Comparison of ENCODE assay signal across 9 cellular contexts in the genomic region with DNA sequence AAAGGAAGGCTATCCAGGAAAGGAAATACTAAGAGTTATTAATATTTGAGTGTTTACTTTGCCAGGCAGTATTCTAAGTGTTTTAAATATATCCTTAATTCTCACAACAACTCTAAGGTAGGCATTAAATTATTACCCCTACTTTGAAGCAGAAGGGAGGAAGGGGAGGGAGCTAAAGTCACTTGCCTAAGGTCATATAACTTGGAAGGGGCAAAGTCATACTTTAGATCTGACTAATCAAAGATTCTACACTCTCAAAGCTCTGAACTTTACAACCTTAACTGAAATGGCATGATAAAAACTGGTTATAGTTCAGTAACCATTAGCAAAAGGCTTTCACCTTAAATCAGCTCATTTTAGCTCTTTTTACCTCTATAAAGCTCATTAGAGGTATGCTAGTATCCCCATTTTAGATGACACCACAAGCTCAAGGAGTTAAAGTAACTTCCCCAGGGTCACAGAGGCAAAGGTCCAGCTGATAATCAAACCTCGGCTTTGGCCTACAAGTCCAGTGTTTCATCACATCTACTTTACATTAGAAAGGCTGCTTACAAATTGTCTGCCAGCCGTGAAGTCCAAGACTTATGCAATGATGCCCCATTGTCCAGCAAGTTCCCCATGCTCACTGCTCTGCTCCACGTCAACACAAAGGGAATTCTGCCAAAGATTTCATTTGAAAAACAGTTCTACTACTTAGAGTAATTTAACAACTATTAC.
DNase-seq lines count a peak whose midpoint lies in the region; ATAC-seq, FAIRE-seq and TF ChIP-seq lines count a peak whose summit lies in the region.
"Had no signal": no experiment of that assay in that cellular context is flagged by ENCODE, and none has a peak within 500 bp of the region (broad histone marks: within the 10 kb centered on the region; RNA-seq: fewer than 3 reads in every experiment).

No MANE protein-coding gene starts in this region.

- in situ Hi-C loops in HAP-1 (cut with MboI; ENCODE audit: low sequenced_read_pairs): no loop called here
- in situ Hi-C loops in brain microvascular endothelial cell (cut with HindIII; ENCODE audit: low pct_ligation_motif_present, low sequenced_read_pairs): no loop called here

- dilution Hi-C loops in keratinocyte (cut with MboI; ENCODE audit: extremely low pct_ligation_motif_present, low sequenced_read_pairs): no loop called here

- no peak for TF ChIP-seq CTCF in brain microvascular endothelial cell (IDR thresholded peaks at IDR 0.05; ENCODE audit: low read depth, low read length, missing control alignments)
- TF ChIP-seq CTCF in keratinocyte (optimal IDR thresholded peaks at IDR 0.05 in 1 of 3, IDR thresholded peaks at IDR 0.05 in 1 of 3, conservative IDR thresholded peaks at IDR 0.05 in 1 of 3; ENCODE audit: extremely low read depth in 1 of 3, insufficient read depth in 2 of 3, low read length in 3 of 3): no peak
- TF ChIP-seq CTCF in spleen (IDR thresholded peaks at IDR 0.05 in 8 of 11, conservative IDR thresholded peaks at IDR 0.05 in 3 of 11): no peak

- no peaks in the 10 kb centered on the region for H4K20me1 ChIP-seq in keratinocyte (ENCODE audit: control insufficient read depth, extremely low read depth, insufficient read depth, low read length)

- TF ChIP-seq POLR2A in spleen (IDR thresholded peaks at IDR 0.05): no peak

- peak; percentile 57 to 80 for DNase-seq in HAP-1 (ENCODE audit: low spot score in 2 of 2)
- DNase-seq in brain microvascular endothelial cell: peak; percentile 25
- DNase-seq in keratinocyte (ENCODE audit: low read depth, low spot score): no peak
- no peak for DNase-seq in spleen
- no peak for DNase-seq in NCI-H774 (lab: John Stamatoyannopoulos, UW)
- DNase-seq in NCI-H1417 (lab: John Stamatoyannopoulos, UW): no peak
- DNase-seq: activated CD4-positive, CD25-positive, alpha-beta regulatory T cell had no signal

- 32 to 69% (median 58%) methylated on average over 3 of the region's 3 CpGs for WGBS in spleen, 5 donors

- H3K4me3 ChIP-seq in HAP-1 (no peak overlapping the region), brain microvascular endothelial cell (ENCODE audit: low read depth, low read length) (no peak overlapping the region), keratinocyte (ENCODE audit: control insufficient read depth in 2 of 3, extremely low read depth in 1 of 3, insufficient read depth in 2 of 3, low read depth in 1 of 3, low read length in 3 of 3) (no peak overlapping the region), skeletal muscle tissue (ENCODE audit: low read length in 3 of 3) (no peak overlapping the region), spleen (no peak overlapping the region)

- no peak for ATAC-seq in GM18519 (IDR thresholded peaks at IDR 0.05; ENCODE audit: low FRiP score, unreplicated experiment)

- intact Hi-C loops in spleen (cut with DNase I; ENCODE audit: low total_unique reads): no loop called here

- H3K9me3 ChIP-seq in HAP-1 (no peaks in the 10 kb centered on the region), keratinocyte (ENCODE audit: control insufficient read depth, low read depth, low read length) (no peaks in the 10 kb centered on the region), skeletal muscle tissue (ENCODE audit: control insufficient read depth in 3 of 3, low read length in 3 of 3) (no peaks in the 10 kb centered on the region), spleen (no peaks in the 10 kb centered on the region)

- FAIRE-seq in keratinocyte (lab: Jason Lieb, UNC): peak; percentile 34

- H3K9me1 ChIP-seq in keratinocyte (ENCODE audit: control insufficient read depth, extremely low read depth, insufficient read depth, low read length): no peaks in the 10 kb centered on the region

- no peaks in the 10 kb centered on the region for H3K36me3 ChIP-seq in HAP-1 (replicated peaks)
- H3K36me3 ChIP-seq in brain microvascular endothelial cell (replicated peaks): no peaks in the 10 kb centered on the region
- no peaks in the 10 kb centered on the region for H3K36me3 ChIP-seq in keratinocyte (ENCODE audit: control insufficient read depth in 2 of 2, extremely low read depth in 1 of 2, insufficient read depth in 2 of 2, low read length in 2 of 2)
- H3K36me3 ChIP-seq in skeletal muscle tissue (ENCODE audit: control insufficient read depth in 3 of 3, insufficient read depth in 3 of 3, low read length in 3 of 3): no peaks in the 10 kb centered on the region
- H3K36me3 ChIP-seq in spleen: no peaks in the 10 kb centered on the region

- H3K9ac ChIP-seq in keratinocyte (ENCODE audit: control insufficient read depth, extremely low read depth, insufficient read depth, low read length) (no peak overlapping the region), skeletal muscle tissue (ENCODE audit: low read depth in 1 of 3, low read length in 3 of 3) (no peak overlapping the region)

- H2AFZ ChIP-seq in keratinocyte (ENCODE audit: control insufficient read depth, low read length): no peak overlapping the region

- H3K27me3 ChIP-seq in HAP-1 (ENCODE audit: low read depth) (no peaks in the 10 kb centered on the region), brain microvascular endothelial cell (replicated peaks) (no peaks in the 10 kb centered on the region), keratinocyte (ENCODE audit: control insufficient read depth, extremely low read depth, insufficient read depth, low read length) (no peaks in the 10 kb centered on the region), skeletal muscle tissue (ENCODE audit: control insufficient read depth in 3 of 3, insufficient read depth in 3 of 3, low read length in 3 of 3) (no peaks in the 10 kb centered on the region), spleen (replicated peaks in 1 of 7) (no peaks in the 10 kb centered on the region)

- peak overlapping the region; percentile 34 for H3K4me2 ChIP-seq in keratinocyte (ENCODE audit: control insufficient read depth, extremely low read depth, insufficient read depth, low read depth, low read length)

- H3K4me1 ChIP-seq in HAP-1 (peaks cover 26% of the 10 kb centered on the region), keratinocyte (ENCODE audit: control insufficient read depth, extremely low read depth, insufficient read depth, low read length) (peaks cover 11% of the 10 kb centered on the region), skeletal muscle tissue (ENCODE audit: control insufficient read depth in 3 of 3, insufficient read depth in 3 of 3, low read length in 3 of 3) (peaks cover 29 to 37% (median 34%) of the 10 kb centered on the region in 3 donors), spleen (peaks cover 16 to 86% (median 42%) of the 10 kb centered on the region in 6 donors)

- H3K79me2 ChIP-seq in keratinocyte (ENCODE audit: control insufficient read depth, insufficient read depth, low read length): peaks cover 47% of the 10 kb centered on the region

- H3K27ac ChIP-seq in brain microvascular endothelial cell: no peak overlapping the region
- no peak overlapping the region for H3K27ac ChIP-seq in keratinocyte (ENCODE audit: control insufficient read depth, insufficient read depth, low read length)
- peak overlapping the region; percentile 1 for H3K27ac ChIP-seq in skeletal muscle tissue (ENCODE audit: low read depth, low read length)
- peak overlapping the region in 2 of 8 donors; percentile 40 to 59 for H3K27ac ChIP-seq in spleen

Comparison
In these comparisons a context has a peak if more than half of its experiments do, and no peak if none do; other contexts are left out.
1. DNase-seq: peak in HAP-1 (2 of 2) and brain microvascular endothelial cell (single experiment); none in keratinocyte (single experiment), spleen (single experiment), NCI-H774 (single experiment) and NCI-H1417 (0 of 3).